Comparison of ENCODE assay signal across 21 cellular contexts in genomic region chr15:73028030-73028429, GRCh38.
"Had no signal": no experiment of that assay in that cellular context is flagged by ENCODE, and none has a peak within 500 bp of the region (broad histone marks: within the 10 kb centered on the region; RNA-seq: fewer than 3 reads in every experiment).

No MANE protein-coding gene starts in this region.

- H3K27ac ChIP-seq: HL-60, SJSA1, SK-N-MC had no signal

- DNase-seq: Karpas-422, KG1, MG63, NCI-H1092, NCI-H1105 treated with DMSO at 0.1 percent for 48 hours, NCI-H1417 treated with DMSO at 0.1 percent for 48 hours, NCI-H146, NCI-H187 treated with DMSO at 0.1 percent for 48 hours, NCI-H2029 treated with DMSO at 0.1 percent for 48 hours, NCI-H226, NCI-H510A, NCI-H524 treated with DMSO at 0.1 percent for 48 hours, NCI-H69, NCI-H774, Right ventricle myocardium superior, RPMI8226, SIG-M5 had no signal

- FAIRE-seq: RCC 7860 had no signal

- H3K36me3 ChIP-seq: MG63, SJSA1 had no signal

- H3K27me3 ChIP-seq: SJSA1 had no signal

- H3K4me3 ChIP-seq: MG63, SJSA1, SK-N-MC had no signal

- H3K9me3 ChIP-seq: MG63, SJSA1 had no signal
